ENCODE assay signal across 21 cellular contexts in genomic region chr7:149605696-149606095, GRCh38.
"Had no signal": no experiment of that assay in that cellular context is flagged by ENCODE, and none has a peak within 500 bp of the region (broad histone marks: within the 10 kb centered on the region; RNA-seq: fewer than 3 reads in every experiment).

No MANE protein-coding gene starts in this region.

- H3K36me3 ChIP-seq: neural progenitor cell had no signal

- H3K4me3 ChIP-seq: body of pancreas, left ventricle myocardium inferior, neural progenitor cell, sigmoid colon, SJSA1, upper lobe of left lung had no signal

- H2AFZ ChIP-seq: neural progenitor cell had no signal

- H3K9me3 ChIP-seq: body of pancreas, left ventricle myocardium inferior, sigmoid colon, SJSA1, upper lobe of left lung had no signal

- H3K4me1 Mint-ChIP-seq: neural progenitor cell had no signal

- ATAC-seq: body of pancreas, esophagus mucosa had no signal

- DNase-seq: activated B cell treated with CpG ODN at 0.5 μM for 24 hours; activated CD4-positive, alpha-beta memory T cell treated with anti-CD3 and anti-CD28 coated beads for 36 hours; activated CD4-positive, alpha-beta T cell treated with anti-CD3 and anti-CD28 coated beads for 48 hours; activated gamma-delta T cell; activated T-cell treated with anti-CD3 and anti-CD28 coated beads, Interleukin-2, amount 50 U/mL, for 48 hours; anterior cingulate cortex; body of pancreas; caudate nucleus; effector CD4-positive, alpha-beta T cell; left ventricle myocardium inferior; midbrain; sigmoid colon; stimulated activated CD4-positive, alpha-beta T cell treated with anti-CD3 and anti-CD28 coated beads, Interleukin-2, amount 100 ng/mL, for 48 hours; stimulated activated CD8-positive, alpha-beta memory T cell treated with anti-CD3 and anti-CD28 coated beads, Interleukin-4, amount 100 ng/mL, for 48 hours; stimulated activated naive CD4-positive, alpha-beta T cell; T1000; upper lobe of left lung had no signal

- H3K9ac ChIP-seq: neural progenitor cell had no signal

- H3K4me2 ChIP-seq: neural progenitor cell had no signal

- H3K27me3 ChIP-seq: body of pancreas, neural progenitor cell, sigmoid colon, SJSA1, upper lobe of left lung had no signal

- H3K4me3 Mint-ChIP-seq: activated B cell treated with CpG ODN at 0.5 μM for 24 hours; activated CD4-positive, alpha-beta memory T cell treated with anti-CD3 and anti-CD28 coated beads for 36 hours; dendritic cell treated with granulocyte-macrophage colony-stimulating factor and Interleukin-4, amounts not matched to agents 40 ng/mL and 50 ng/mL, for 4 days; neural progenitor cell had no signal

- H3K9me3 Mint-ChIP-seq: activated B cell treated with CpG ODN at 0.5 μM for 24 hours; activated CD4-positive, alpha-beta memory T cell treated with anti-CD3 and anti-CD28 coated beads for 36 hours; dendritic cell treated with granulocyte-macrophage colony-stimulating factor and Interleukin-4, amounts not matched to agents 40 ng/mL and 50 ng/mL, for 4 days; neural progenitor cell had no signal

- H3K4me1 ChIP-seq: body of pancreas, neural progenitor cell, sigmoid colon, SJSA1, upper lobe of left lung had no signal

- H3K27ac Mint-ChIP-seq: activated B cell treated with CpG ODN at 0.5 μM for 24 hours; activated CD4-positive, alpha-beta memory T cell treated with anti-CD3 and anti-CD28 coated beads for 36 hours; dendritic cell treated with granulocyte-macrophage colony-stimulating factor and Interleukin-4, amounts not matched to agents 40 ng/mL and 50 ng/mL, for 4 days; neural progenitor cell had no signal

- H3K27ac ChIP-seq: body of pancreas, left ventricle myocardium inferior, neural progenitor cell, sigmoid colon, SJSA1, upper lobe of left lung had no signal

- H3K27me3 Mint-ChIP-seq: activated B cell treated with CpG ODN at 0.5 μM for 24 hours; activated CD4-positive, alpha-beta memory T cell treated with anti-CD3 and anti-CD28 coated beads for 36 hours had no signal
